Comparison of ENCODE assay signal across 14 cellular contexts in genomic region chr5:5424736-5425135, GRCh38. TPM values are rescaled to one million over a fixed set of nuclear protein-coding genes. Genes with fewer than 3 reads are reported as not detected.
A peak's percentile ranks its signal among the peaks of the same experiment; 100 is the strongest.
DNase-seq lines count a peak whose midpoint lies in the region; ATAC-seq and TF ChIP-seq lines count a peak whose summit lies in the region.
"Had no signal": no experiment of that assay in that cellular context is flagged by ENCODE, and none has a peak within 500 bp of the region (broad histone marks: within the 10 kb centered on the region; RNA-seq: fewer than 3 reads in every experiment).

No MANE protein-coding gene starts in this region.

- CTCF ChIA-PET in activated CD4-positive, alpha-beta T cell treated with anti-CD3 and anti-CD28 coated beads, Interleukin-2, amount 10 ng/mL, durations not matched to agents 7 days and 5 days (lab: Charles Lee) = no interaction called here
- CTCF ChIA-PET in HEK293 (lab: Yijun Ruan, JAX) = interaction anchor here (0.7 kb wide), 1 partner anchor 1018 kb away, joined by 3 read pairs; no protein-coding TSS in a partner anchor

- no peak for TF ChIP-seq POLR2A in tibial nerve (IDR thresholded peaks at IDR 0.05)

- POLR2A ChIA-PET in activated CD4-positive, alpha-beta T cell treated with anti-CD3 and anti-CD28 coated beads, Interleukin-2, amount 10 ng/mL, durations not matched to agents 7 days and 5 days (lab: Charles Lee) = no interaction called here
- POLR2A ChIA-PET in HEK293 (lab: Yijun Ruan, JAX) = no interaction called here

- peaks cover 45% of the 10 kb centered on the region for H4K20me1 ChIP-seq in osteoblast (ENCODE audit: insufficient read depth, low read length)

- no peaks in the 10 kb centered on the region for H3K9me3 Mint-ChIP-seq in activated CD4-positive, alpha-beta T cell treated with anti-CD3 and anti-CD28 coated beads, Interleukin-2, amount 10 ng/mL, durations not matched to agents 7 days and 5 days
- H3K9me3 Mint-ChIP-seq: natural killer cell treated with Interleukin-12 subunit alpha and Interleukin-12 subunit beta and Interleukin-15 and Interleukin-18, amount 100 ng/mL, for 72 hours had no signal

- peaks cover 3% of the 10 kb centered on the region for H3K36me3 Mint-ChIP-seq in activated CD4-positive, alpha-beta T cell treated with anti-CD3 and anti-CD28 coated beads, Interleukin-2, amount 10 ng/mL, durations not matched to agents 7 days and 5 days (ENCODE audit: low read depth)

- H3K9me3 ChIP-seq in HEK293 (ENCODE audit: control insufficient read depth, insufficient read depth, low read depth, low read length) (no peaks in the 10 kb centered on the region), adipocyte (ENCODE audit: control insufficient read depth, low read length) (no peaks in the 10 kb centered on the region), osteoblast (ENCODE audit: low read depth, low read length) (no peaks in the 10 kb centered on the region), tibial nerve (no peaks in the 10 kb centered on the region)
- H3K9me3 ChIP-seq: colonic mucosa, esophagus squamous epithelium had no signal

- H3K4me3 ChIP-seq in HEK293 (ENCODE audit: low read depth, low read length) = no peak overlapping the region
- peak overlapping the region; percentile 96 for H3K4me3 ChIP-seq in adipocyte (ENCODE audit: low read length)
- H3K4me3 ChIP-seq in osteoblast (ENCODE audit: insufficient read depth, low read length) = no peak overlapping the region
- peak overlapping the region in 1 of 4 donors; percentile 100 for H3K4me3 ChIP-seq in tibial nerve
- H3K4me3 ChIP-seq: colonic mucosa had no signal

- no peaks in the 10 kb centered on the region for H3K27me3 Mint-ChIP-seq in activated CD4-positive, alpha-beta T cell treated with anti-CD3 and anti-CD28 coated beads, Interleukin-2, amount 10 ng/mL, durations not matched to agents 7 days and 5 days
- H3K27me3 Mint-ChIP-seq: natural killer cell treated with Interleukin-12 subunit alpha and Interleukin-12 subunit beta and Interleukin-15 and Interleukin-18, amount 100 ng/mL, for 72 hours had no signal

- H3K4me1 ChIP-seq in HEK293 (ENCODE audit: control insufficient read depth, insufficient read depth, low read length) = peaks cover 18% of the 10 kb centered on the region
- H3K4me1 ChIP-seq in adipocyte (ENCODE audit: control insufficient read depth, insufficient read depth, low read length) = peaks cover 31% of the 10 kb centered on the region
- H3K4me1 ChIP-seq in osteoblast (ENCODE audit: insufficient read depth, low read length) = peaks cover 35% of the 10 kb centered on the region
- H3K4me1 ChIP-seq in tibial nerve = peaks cover 0 to 85% (median 36%) of the 10 kb centered on the region in 4 donors

- H3K9ac ChIP-seq in adipocyte (ENCODE audit: low read length) = no peak overlapping the region

- peaks cover 20% of the 10 kb centered on the region for H3K4me1 Mint-ChIP-seq in activated CD4-positive, alpha-beta T cell treated with anti-CD3 and anti-CD28 coated beads, Interleukin-2, amount 10 ng/mL, durations not matched to agents 7 days and 5 days

- H3K27ac ChIP-seq in HEK293 (ENCODE audit: extremely low read depth, low read depth, low read length) (no peak overlapping the region), osteoblast (ENCODE audit: low read depth, low read length) (no peak overlapping the region), tibial nerve (peak overlapping the region in 1 of 4 donors; percentile 16)
- H3K27ac ChIP-seq: colonic mucosa, esophagus squamous epithelium had no signal

- no peak overlapping the region for H3K4me3 Mint-ChIP-seq in activated CD4-positive, alpha-beta T cell treated with anti-CD3 and anti-CD28 coated beads, Interleukin-2, amount 10 ng/mL, durations not matched to agents 7 days and 5 days
- H3K4me3 Mint-ChIP-seq: natural killer cell treated with Interleukin-12 subunit alpha and Interleukin-12 subunit beta and Interleukin-15 and Interleukin-18, amount 100 ng/mL, for 72 hours had no signal

- H3K4me2 ChIP-seq in osteoblast (ENCODE audit: insufficient read depth, low read length) = peak overlapping the region; percentile 90

- H3K36me3 ChIP-seq in HEK293 (ENCODE audit: control insufficient read depth in 2 of 2, insufficient read depth in 1 of 2, low read length in 2 of 2) = peaks cover 3 to 15% of the 10 kb centered on the region in 2 experiments; a peak in 1 of 3 replicates
- peaks cover 5% of the 10 kb centered on the region for H3K36me3 ChIP-seq in adipocyte (ENCODE audit: control insufficient read depth, insufficient read depth, low read length, severe bottlenecking)
- peaks cover 6% of the 10 kb centered on the region for H3K36me3 ChIP-seq in osteoblast (ENCODE audit: insufficient read depth, low read length)
- no peaks in the 10 kb centered on the region for H3K36me3 ChIP-seq in tibial nerve
- H3K36me3 ChIP-seq: colonic mucosa, esophagus squamous epithelium had no signal

- peaks cover 72% of the 10 kb centered on the region for H3K79me2 ChIP-seq in osteoblast (ENCODE audit: insufficient read depth, low read length)

- no peak overlapping the region for H3K27ac Mint-ChIP-seq in activated CD4-positive, alpha-beta T cell treated with anti-CD3 and anti-CD28 coated beads, Interleukin-2, amount 10 ng/mL, durations not matched to agents 7 days and 5 days
- H3K27ac Mint-ChIP-seq: natural killer cell treated with Interleukin-12 subunit alpha and Interleukin-12 subunit beta and Interleukin-15 and Interleukin-18, amount 100 ng/mL, for 72 hours had no signal

- H3K27me3 ChIP-seq in adipocyte (replicated peaks; ENCODE audit: control insufficient read depth, insufficient read depth, low read length) (no peaks in the 10 kb centered on the region), osteoblast (ENCODE audit: insufficient read depth, low read length) (no peaks in the 10 kb centered on the region), tibial nerve (no peaks in the 10 kb centered on the region)
- H3K27me3 ChIP-seq: colonic mucosa, esophagus squamous epithelium had no signal

- TF ChIP-seq CTCF in HEK293 (tag by site-specific recombination; IDR thresholded peaks at IDR 0.05) (no peak), osteoblast (IDR thresholded peaks at IDR 0.05; ENCODE audit: extremely low read depth, low read depth, low read length) (no peak), tibial nerve (IDR thresholded peaks at IDR 0.05) (no peak)

- no peak for ATAC-seq in GM21528 (IDR thresholded peaks at IDR 0.05; ENCODE audit: low FRiP score, unreplicated experiment)
- ATAC-seq: natural killer cell treated with Interleukin-12 subunit alpha and Interleukin-12 subunit beta and Interleukin-15 and Interleukin-18, amount 100 ng/mL, for 72 hours; right cardiac atrium had no signal

- WGBS in tibial nerve, 2 donors = 51 to 64% methylated on average over 2 of the region's 2 CpGs

- no peak for TF ChIP-seq EP300 in tibial nerve (IDR thresholded peaks at IDR 0.05)

- H2AFZ ChIP-seq in osteoblast (ENCODE audit: low read length) = no peak overlapping the region

- peak; percentile 59 for DNase-seq in activated CD4-positive, alpha-beta T cell treated with anti-CD3 and anti-CD28 coated beads for 48 hours
- no peak for DNase-seq in activated CD4-positive, alpha-beta T cell treated with anti-CD3 and anti-CD28 coated beads, Interleukin-2, amount 10 ng/mL, durations not matched to agents 7 days and 5 days
- DNase-seq in adipocyte (ENCODE audit: low read depth) (no peak), osteoblast (ENCODE audit: insufficient read length, low spot score, missing footprints) (no peak), MV-4-11 (lab: John Stamatoyannopoulos, UW) (no peak), tibial nerve (ENCODE audit: low spot score in 2 of 2) (no peak)
- DNase-seq: colonic mucosa, esophagus squamous epithelium, GF-D8, NCI-H2107, right cardiac atrium had no signal

TF ChIP-seq in HEK293, 187 proteins besides CTCF, POLR2A, EP300 and RAD21:
- no peak for TF ChIP-seq ZBTB10 (tag by site-specific recombination; IDR thresholded peaks at IDR 0.05)
- no peak for TF ChIP-seq ZNF354C (tag by site-specific recombination; IDR thresholded peaks at IDR 0.05; ENCODE audit: borderline replicate concordance, low read depth)
- TF ChIP-seq ZNF600 (tag by site-specific recombination; IDR thresholded peaks at IDR 0.05) = 0 out of 2 replicates have a peak, but pooled peaks have one; percentile 19
- TF ChIP-seq ZNF214 (tag by site-specific recombination; IDR thresholded peaks at IDR 0.05; ENCODE audit: borderline replicate concordance) = no peak
- TF ChIP-seq ZNF558 (tag by site-specific recombination; IDR thresholded peaks at IDR 0.05) = no peak
- TF ChIP-seq ZNF362 (tag by site-specific recombination; IDR thresholded peaks at IDR 0.05) = no peak
- no peak for TF ChIP-seq ZNF157 (tag by site-specific recombination; IDR thresholded peaks at IDR 0.05)

RNA-seq across cellular contexts. Expression of gene ICE1, which starts 2.3 kb away (rescaled TPM):
- 10 to 100 TPM; 29.5 to 30.8 TPM for total RNA-seq in activated CD4-positive, alpha-beta T cell treated with anti-CD3 and anti-CD28 coated beads, Interleukin-2, amount 10 ng/mL, durations not matched to agents 7 days and 5 days
- 33.3 and 34.0 TPM in 2 replicates for total RNA-seq in osteoblast
- total RNA-seq in tibial nerve = 10 to 100 TPM; 30.9 to 37.5 (median 33.7) TPM
